ENCODE assay signal across 8 cellular contexts in the genomic region with DNA sequence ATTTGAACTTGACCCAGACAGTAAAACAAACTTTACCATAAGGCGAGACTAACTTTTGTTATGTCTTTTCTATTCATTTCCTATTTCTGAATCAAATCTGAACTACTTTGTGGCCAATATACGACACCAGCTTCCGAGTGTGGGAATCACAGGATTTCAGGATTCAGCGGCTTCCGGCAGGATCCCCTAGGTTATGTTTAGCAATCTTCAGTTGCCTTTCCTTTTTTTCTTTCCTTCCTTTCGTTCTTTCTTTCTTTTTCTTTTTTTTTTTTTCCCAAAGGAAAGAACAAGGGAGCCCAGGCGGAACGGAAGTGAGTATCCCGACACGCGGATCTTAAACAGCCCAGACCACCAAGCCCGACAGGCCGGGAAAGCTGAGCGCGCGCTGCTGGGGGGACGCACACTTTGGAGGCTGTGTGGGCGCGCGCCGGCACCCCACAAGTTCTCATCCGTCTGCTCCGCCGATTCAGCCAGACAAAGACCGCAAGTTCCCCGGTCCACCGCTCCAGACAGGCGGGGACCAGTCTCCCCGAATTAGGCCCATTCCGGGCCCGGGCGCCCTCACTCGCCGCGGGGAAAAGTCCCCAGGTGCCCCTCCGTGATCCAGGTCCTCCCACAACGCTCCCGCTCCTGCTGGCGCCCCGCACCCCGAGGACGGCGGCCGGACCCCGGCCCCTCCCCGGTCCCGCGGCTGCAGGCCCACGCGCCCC. TPM values are rescaled to one million over a fixed set of nuclear protein-coding genes. Genes with fewer than 3 reads are reported as not detected.
DNase-seq lines count a peak whose midpoint lies in the region; ATAC-seq, FAIRE-seq and TF ChIP-seq lines count a peak whose summit lies in the region.

No MANE protein-coding gene starts in this region.

- no peaks in the 10 kb centered on the region for H3K27me3 ChIP-seq in H1 (replicated peaks in 1 of 4; ENCODE audit: control insufficient read depth in 3 of 4, extremely low read depth in 1 of 4, insufficient read depth in 3 of 4, low read length in 3 of 4)
- H3K27me3 ChIP-seq in muscle layer of duodenum (ENCODE audit: low read depth, low read length) = no peaks in the 10 kb centered on the region
- no peaks in the 10 kb centered on the region for H3K27me3 ChIP-seq in tibial nerve

- POLR2A ChIA-PET in H1 (lab: Charles Lee; ENCODE audit: partially characterized antibody) = interaction anchor here (0.6 to 2.7 kb wide), 8 partner anchors 9 to 1088 kb away, joined by 3 to 24 read pairs (median 5); no protein-coding TSS in a partner anchor

- H3K79me2 ChIP-seq in H1 (ENCODE audit: control insufficient read depth in 1 of 2, insufficient read depth in 2 of 2, low read length in 2 of 2) = peaks cover 8 to 50% of the 10 kb centered on the region in 2 experiments

- H3K9me3 ChIP-seq in H1 (ENCODE audit: insufficient read depth in 2 of 2, low read depth in 1 of 2, low read length in 1 of 2) (no peaks in the 10 kb centered on the region), muscle layer of duodenum (ENCODE audit: control insufficient read depth in 1 of 2, low read length in 2 of 2) (no peaks in the 10 kb centered on the region), tibial nerve (no peaks in the 10 kb centered on the region)

- peak overlapping the region; percentile 68 to 82 for H3K4me2 ChIP-seq in H1 (ENCODE audit: insufficient read depth in 1 of 2, low read depth in 2 of 2, low read length in 2 of 2)

- H3K27ac ChIP-seq in H1 (ENCODE audit: low read depth, low read length) = no peak overlapping the region
- H3K27ac ChIP-seq in muscle layer of duodenum (ENCODE audit: low read length) = peak overlapping the region; percentile 26
- H3K27ac ChIP-seq in tibial nerve = peak overlapping the region; percentile 65 to 97 (median 82)

- ATAC-seq in HG03521 (IDR thresholded peaks at IDR 0.05; ENCODE audit: unreplicated experiment) (peak; percentile 9), HG03139 (IDR thresholded peaks at IDR 0.05; ENCODE audit: unreplicated experiment) (no peak)

- H3K14ac ChIP-seq in H1 (ENCODE audit: insufficient read length) = no peak overlapping the region

- H3K18ac ChIP-seq in H1 (ENCODE audit: extremely low read depth, low read length) = peak overlapping the region; percentile 71

- H3K9ac ChIP-seq in H1 (replicated peaks in 1 of 4; ENCODE audit: extremely low read depth in 1 of 4, low read depth in 3 of 4, low read length in 3 of 4) = peak overlapping the region; percentile 66 to 87 (median 78)

- no peak overlapping the region for H3K4ac ChIP-seq in H1 (replicated peaks; ENCODE audit: insufficient read length, low read depth, low read length)

- H3K23ac ChIP-seq in H1 (ENCODE audit: insufficient read length) = no peak overlapping the region

- CTCF ChIA-PET in H1 (lab: Charles Lee; ENCODE audit: partially characterized antibody) = interaction anchor here (0.7 to 10.8 kb wide), 2 partner anchors 28 to 989 kb away, joined by 3 to 110 read pairs; no protein-coding TSS in a partner anchor

- WGBS in H1 (ENCODE audit: extremely low coverage in 1 of 2, insufficient coverage in 1 of 2, insufficient read length in 1 of 2, insufficient replicate concordance in 2 of 2, low coverage in 1 of 2, low lambda C conversion rate in 2 of 2, missing lambda C conversion rate in 1 of 2), 2 experiments = 2% methylated on average over 29 of the region's 50 CpGs; no CpG with 5 or more reads in 1 of the 2 experiments
- WGBS in tibial nerve, 2 donors = 1% methylated on average over 31 to 33 of the region's 50 CpGs

- TF ChIP-seq CTCF in H1 (IDR thresholded peaks at IDR 0.05; ENCODE audit: control extremely low read depth in 1 of 3, insufficient read depth in 1 of 3, low read depth in 1 of 3, low read length in 3 of 3) (no peak), tibial nerve (IDR thresholded peaks at IDR 0.05) (peak in 1 of 5 experiments; percentile 8)

- peaks cover 0 to 6% (median 1%) of the 10 kb centered on the region in 4 experiments; a peak in 4 of 7 replicates for H3K4me1 ChIP-seq in H1 (replicated peaks in 1 of 4; ENCODE audit: control insufficient read depth in 3 of 4, insufficient read depth in 4 of 4, low read length in 3 of 4)
- peaks cover 0 to 3% of the 10 kb centered on the region in 2 donors for H3K4me1 ChIP-seq in muscle layer of duodenum (ENCODE audit: control insufficient read depth in 1 of 2, insufficient read depth in 2 of 2, low read length in 2 of 2)
- peaks cover 0 to 53% (median 16%) of the 10 kb centered on the region in 4 donors for H3K4me1 ChIP-seq in tibial nerve

- no peak overlapping the region for H2AK5ac ChIP-seq in H1 (ENCODE audit: low read depth, low read length)

- H3K79me1 ChIP-seq in H1 (ENCODE audit: low read depth, low read length) = peaks cover 25% of the 10 kb centered on the region

- in situ Hi-C loops in G401 (cut with HindIII; ENCODE audit: low sequenced_read_pairs) = no loop called here

- TF ChIP-seq RAD21 in H1 (IDR thresholded peaks at IDR 0.05 in 1 of 2, conservative IDR thresholded peaks at IDR 0.05 in 1 of 2; ENCODE audit: low read depth in 2 of 2, low read length in 2 of 2) = no peak

- H4K8ac ChIP-seq in H1 (ENCODE audit: extremely low read depth, insufficient read depth, low read length) = peak overlapping the region; percentile 94

- peaks cover 19 to 27% of the 10 kb centered on the region in 2 experiments for H4K20me1 ChIP-seq in H1 (replicated peaks in 1 of 2; ENCODE audit: control insufficient read depth in 1 of 2, insufficient read depth in 2 of 2, low read length in 2 of 2)

- TF ChIP-seq EP300 in H1 (IDR thresholded peaks at IDR 0.05; ENCODE audit: borderline replicate concordance in 1 of 2, low read depth in 2 of 2, low read length in 2 of 2) (no peak), tibial nerve (IDR thresholded peaks at IDR 0.05) (peak in 1 of 2 donors; percentile 17)

- H3K36me3 ChIP-seq in H1 (ENCODE audit: control insufficient read depth in 2 of 4, insufficient read depth in 4 of 4, low read length in 3 of 4) = no peaks in the 10 kb centered on the region; a peak in 1 of 8 replicates
- H3K36me3 ChIP-seq in muscle layer of duodenum (ENCODE audit: control insufficient read depth in 1 of 2, insufficient read depth in 2 of 2, low read length in 2 of 2) = peaks cover 0 to 5% of the 10 kb centered on the region in 2 donors
- peaks cover 0 to 5% (median 0%) of the 10 kb centered on the region in 3 donors for H3K36me3 ChIP-seq in tibial nerve

- peak; percentile 49 for DNase-seq in G401 (ENCODE audit: low spot score)
- peak; percentile 14 to 35 for DNase-seq in activated CD4-positive, alpha-beta T cell treated with anti-CD3 and anti-CD28 coated beads, Interleukin-2, amount 50 U/mL, for 4 hours
- peak in 1 of 2 experiments; percentile 75 for DNase-seq in H1 (ENCODE audit: low read depth in 1 of 2, low spot score in 2 of 2)
- no peak for DNase-seq in tibial nerve (ENCODE audit: low spot score in 2 of 2)
- DNase-seq in NCI-H446 treated with DMSO at 0.1 percent for 48 hours (lab: John Stamatoyannopoulos, UW) = no peak

- TF ChIP-seq POLR2A in H1 (IDR thresholded peaks at IDR 0.05; ENCODE audit: control extremely low read depth in 1 of 2, low read depth in 2 of 2, low read length in 2 of 2) (peak in 1 of 2 experiments; percentile 50; a peak in 1 of 3 replicates), tibial nerve (IDR thresholded peaks at IDR 0.05) (no peak)

- no peak overlapping the region for H2AFZ ChIP-seq in H1 (ENCODE audit: low read length)

- no peak overlapping the region for H3K56ac ChIP-seq in H1 (replicated peaks; ENCODE audit: insufficient read length, low read depth, low read length)

- no peak overlapping the region for H2BK15ac ChIP-seq in H1 (ENCODE audit: low read length)

- peaks cover 2% of the 10 kb centered on the region; the same call in 1 of the 2 replicates for H3K23me2 ChIP-seq in H1 (ENCODE audit: low read depth, low read length)

- no peak for FAIRE-seq in H1 (lab: Jason Lieb, UNC)

- no peak overlapping the region for H4K5ac ChIP-seq in H1 (ENCODE audit: insufficient read length, low read depth, low read length)

- no peak overlapping the region for H4K91ac ChIP-seq in H1 (replicated peaks; ENCODE audit: insufficient read length, low read length)

- H2BK20ac ChIP-seq in H1 (ENCODE audit: low read length) = no peak overlapping the region

- no peak overlapping the region for H2BK12ac ChIP-seq in H1 (ENCODE audit: low read depth, low read length)

- H2BK120ac ChIP-seq in H1 (replicated peaks; ENCODE audit: low read depth, low read length) = no peak overlapping the region

- no peak overlapping the region for H2BK5ac ChIP-seq in H1 (ENCODE audit: low read depth, low read length)

- H3K4me3 ChIP-seq in H1 (ENCODE audit: extremely low read depth in 1 of 4, insufficient read depth in 2 of 4, low read depth in 3 of 4, low read length in 4 of 4) (peak overlapping the region; percentile 61 to 89 (median 74)), muscle layer of duodenum (ENCODE audit: low read depth in 1 of 2, low read length in 2 of 2) (peak overlapping the region; percentile 51 to 61), tibial nerve (peak overlapping the region; percentile 54 to 94 (median 56))

TF ChIP-seq in H1, 55 proteins besides CTCF, POLR2A, EP300 and RAD21 (continues in another document):
- TF ChIP-seq SIX5 (IDR thresholded peaks at IDR 0.05; ENCODE audit: low read depth, low read length) (no peak), SRF (IDR thresholded peaks at IDR 0.05; ENCODE audit: low read depth, low read length) (no peak)

RNA-seq across cellular contexts. Expression of gene TBC1D16, which starts 0.5 kb away (rescaled TPM):
- total RNA-seq in G401 (2014; rRNA removed; shearing (Covaris generic)) = 9.6 and 21.7 TPM in 2 replicates
- 109 and 111 TPM in 2 replicates for total RNA-seq in H1 (2021; fragmentation: NEBNext Ultra II Directional; extraction: Animal tissue kit (Norgen Biotek cat#: 25700))
- 21.1 and 29.7 TPM in 2 replicates for polyA plus RNA-seq in H1 (2011; rRNA removed)
- 28.8 TPM for polyA plus RNA-seq in H1 (2011; cell fraction: cytosol; rRNA removed)
- polyA plus RNA-seq in H1 (2011; cell fraction: nucleus; rRNA removed) = 47.7 TPM
- polyA plus RNA-seq in H1 (2012, experiment 1 of 2) = 46.6 to 63.2 TPM (median 51.9 TPM) in 4 replicates
- 41.5 TPM for polyA plus RNA-seq in H1 (2012, experiment 2 of 2)
- 32.7 TPM for polyA plus RNA-seq in H1 (2013, experiment 1 of 2)
- polyA plus RNA-seq in H1 (2013, experiment 2 of 2) = 34.5 TPM
- 64.0 and 65.1 TPM in 2 replicates for polyA minus RNA-seq in H1 (2011; rRNA and poly(A)+ RNA removed)
- polyA minus RNA-seq in H1 (2011; cell fraction: cytosol; rRNA and poly(A)+ RNA removed) = 50.4 TPM
- polyA minus RNA-seq in H1 (2011; cell fraction: nucleus; rRNA and poly(A)+ RNA removed) = 44.3 TPM
- 10 to 100 TPM; 48.3 to 68.4 (median 58.1) TPM for total RNA-seq in tibial nerve

RNA-seq across cellular contexts. Expression of gene CCDC40, which starts 1.3 kb away (rescaled TPM):
- total RNA-seq in G401 (2014; rRNA removed; shearing (Covaris generic)) = 13.7 and 14.4 TPM in 2 replicates
- 11.5 and 11.6 TPM in 2 replicates for total RNA-seq in H1 (2021; fragmentation: NEBNext Ultra II Directional; extraction: Animal tissue kit (Norgen Biotek cat#: 25700))
- 4.1 and 4.8 TPM in 2 replicates for polyA plus RNA-seq in H1 (2011; rRNA removed)
- 6.4 TPM for polyA plus RNA-seq in H1 (2011; cell fraction: cytosol; rRNA removed)
- polyA plus RNA-seq in H1 (2011; cell fraction: nucleus; rRNA removed) = 11.8 TPM
- 8.1 to 15.2 TPM (median 9.5 TPM) in 4 replicates for polyA plus RNA-seq in H1 (2012, experiment 1 of 2)
- polyA plus RNA-seq in H1 (2012, experiment 2 of 2) = 3.3 TPM
- 3.0 TPM for polyA plus RNA-seq in H1 (2013, experiment 1 of 2)
- polyA plus RNA-seq in H1 (2013, experiment 2 of 2) = 2.9 TPM
- 3.7 and 4.0 TPM in 2 replicates for polyA minus RNA-seq in H1 (2011; rRNA and poly(A)+ RNA removed)
- 8.0 TPM for polyA minus RNA-seq in H1 (2011; cell fraction: cytosol; rRNA and poly(A)+ RNA removed)
- 3.8 TPM for polyA minus RNA-seq in H1 (2011; cell fraction: nucleus; rRNA and poly(A)+ RNA removed)
- total RNA-seq in tibial nerve = 10 to 100 TPM in 3 of 4 donors, 1 to 10 TPM in 1; 7.1 to 13.8 (median 12.0) TPM

Comparison
In these comparisons a context has a peak if more than half of its experiments do, and no peak if none do; other contexts are left out.
1. DNase-seq: peak in G401 (single experiment) and activated CD4-positive, alpha-beta T cell treated with anti-CD3 and anti-CD28 coated beads, Interleukin-2, amount 50 U/mL, for 4 hours (2 of 2); none in tibial nerve (0 of 2) and NCI-H446 treated with DMSO at 0.1 percent for 48 hours (single experiment).
2. Peak in every context shown above with its lines, with median percentiles within 50 percentile points of each other: H3K4me3 ChIP-seq.